ENCODE assay signal across 12 cellular contexts in the genomic region with DNA sequence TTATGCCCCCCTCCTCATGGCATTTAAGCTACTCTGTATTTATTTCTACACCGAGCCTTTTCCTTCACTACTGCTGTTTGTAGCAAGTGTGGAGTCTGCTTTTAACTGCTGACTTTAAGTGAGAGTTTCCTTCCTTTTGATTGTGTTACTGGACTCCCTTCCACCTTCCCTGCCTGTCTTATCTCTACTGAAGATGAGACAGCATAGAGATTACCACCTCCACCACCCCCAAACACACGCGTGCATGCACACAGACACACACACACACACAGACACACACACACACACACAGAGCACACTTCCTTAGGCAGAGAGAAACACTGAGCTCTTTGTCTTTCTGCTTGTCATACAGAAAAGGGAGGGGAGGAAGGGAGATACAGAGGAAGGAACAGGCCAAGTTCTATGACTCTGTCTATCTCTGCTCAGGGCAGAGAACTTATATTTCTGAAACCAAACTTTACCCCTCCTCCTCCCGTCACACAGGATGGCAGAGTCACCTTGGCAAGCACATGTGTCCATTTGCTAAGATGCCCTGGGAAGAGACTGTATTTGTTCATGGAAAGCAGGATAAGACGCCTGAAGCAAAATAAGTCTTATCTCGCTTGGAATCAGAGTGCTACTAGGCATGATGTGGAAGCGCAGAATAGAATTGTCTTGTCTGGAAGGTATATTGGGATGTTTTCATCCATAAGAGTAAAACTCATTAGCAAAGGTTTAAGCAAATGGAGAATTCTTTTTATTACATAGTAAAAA.
DNase-seq lines count a peak whose midpoint lies in the region; ATAC-seq and TF ChIP-seq lines count a peak whose summit lies in the region.
"Had no signal": no experiment of that assay in that cellular context is flagged by ENCODE, and none has a peak within 500 bp of the region (broad histone marks: within the 10 kb centered on the region; RNA-seq: fewer than 3 reads in every experiment).

No MANE protein-coding gene starts in this region.

- 47% methylated on average over 7 of the region's 7 CpGs for WGBS in smooth muscle cell (ENCODE audit: low lambda C conversion rate)

- peak overlapping the region; percentile 86 for H2AFZ ChIP-seq in smooth muscle cell (ENCODE audit: low read depth)

- in situ Hi-C loops in SK-MEL-5 (cut with HindIII; ENCODE audit: low pct_unique_long_range_greater_than_20kb, low sequenced_read_pairs) = no loop called here

- no peak for TF ChIP-seq CTCF in smooth muscle cell (IDR thresholded peaks at IDR 0.05; ENCODE audit: borderline replicate concordance, insufficient read depth, poor library complexity, severe bottlenecking)

- H3K79me2 ChIP-seq in smooth muscle cell (ENCODE audit: low read depth) = no peaks in the 10 kb centered on the region

- no peaks in the 10 kb centered on the region for H3F3A ChIP-seq in smooth muscle cell (ENCODE audit: low read depth)

- H3K9me3 ChIP-seq in smooth muscle cell (replicated peaks; ENCODE audit: low read depth) = no peaks in the 10 kb centered on the region
- H3K9me3 ChIP-seq: Caco-2, MG63, testis had no signal

- ATAC-seq in HG02571 (IDR thresholded peaks at IDR 0.05; ENCODE audit: unreplicated experiment) = no peak

- H3K27me3 ChIP-seq in smooth muscle cell (ENCODE audit: low read depth) = no peaks in the 10 kb centered on the region
- H3K27me3 ChIP-seq: MG63, testis had no signal

- no peaks in the 10 kb centered on the region for H3K36me3 ChIP-seq in smooth muscle cell (ENCODE audit: low read depth)
- H3K36me3 ChIP-seq: MG63 had no signal

- no peak overlapping the region for H3K4me3 ChIP-seq in smooth muscle cell
- H3K4me3 ChIP-seq: MG63, testis had no signal

- H3K4me2 ChIP-seq in smooth muscle cell = peak overlapping the region; percentile 58

- H4K20me1 ChIP-seq in smooth muscle cell (ENCODE audit: low read depth) = no peaks in the 10 kb centered on the region

- DNase-seq in HT1080 (ENCODE audit: low read depth) = peak; percentile 77
- peak; percentile 84 for DNase-seq in SK-MEL-5 (ENCODE audit: low read depth, low spot score)
- DNase-seq in islet precursor cell = peak; percentile 81
- no peak for DNase-seq in smooth muscle cell (lab: John Stamatoyannopoulos, UW; ENCODE audit: unreplicated experiment)
- DNase-seq in NCI-H82 treated with DMSO at 0.1 percent for 48 hours (lab: John Stamatoyannopoulos, UW; ENCODE audit: unreplicated experiment) = no peak
- DNase-seq in activated gamma-delta T cell (lab: John Stamatoyannopoulos, UW) = no peak
- DNase-seq: Caco-2, MG63, NCI-H446, Right ventricle myocardium superior, testis had no signal

- H3K9ac ChIP-seq in smooth muscle cell (ENCODE audit: low read depth) = no peak overlapping the region

- peak overlapping the region; percentile 38 for H3K27ac ChIP-seq in smooth muscle cell (ENCODE audit: low read depth)
- H3K27ac ChIP-seq: testis had no signal

- no peaks in the 10 kb centered on the region for H3K4me1 ChIP-seq in smooth muscle cell (ENCODE audit: low read depth)
- H3K4me1 ChIP-seq: Caco-2 had no signal

Comparison
In these comparisons a context has a peak if more than half of its experiments do, and no peak if none do; other contexts are left out.
1. DNase-seq: peak in HT1080 (single experiment), SK-MEL-5 (single experiment) and islet precursor cell (single experiment); none in smooth muscle cell (single experiment), NCI-H82 treated with DMSO at 0.1 percent for 48 hours (single experiment) and activated gamma-delta T cell (single experiment).